ENCODE assay signal across 22 cellular contexts in the genomic region with DNA sequence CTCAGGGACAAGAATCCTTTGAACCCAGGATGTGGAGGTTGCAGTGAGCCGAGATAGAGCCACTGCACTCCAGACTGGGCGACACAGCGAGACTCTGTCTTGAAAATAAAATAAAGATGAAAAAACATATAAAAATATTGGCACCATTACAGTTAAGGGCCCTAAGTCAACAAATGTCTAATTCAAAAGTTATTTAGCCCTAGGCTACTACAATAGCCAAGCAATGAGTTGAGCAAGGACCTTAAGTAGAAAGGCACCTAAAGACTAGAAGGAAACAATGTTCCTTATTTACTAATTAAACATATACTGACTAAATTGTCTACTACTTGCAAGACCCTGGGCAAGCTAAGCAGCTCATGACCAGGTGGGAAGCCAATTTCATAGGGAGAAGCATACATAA. TPM values are rescaled to one million over a fixed set of nuclear protein-coding genes. Genes with fewer than 3 reads are reported as not detected.
A peak's percentile ranks its signal among the peaks of the same experiment; 100 is the strongest.
DNase-seq lines count a peak whose midpoint lies in the region; ATAC-seq and TF ChIP-seq lines count a peak whose summit lies in the region.
"Had no signal": no experiment of that assay in that cellular context is flagged by ENCODE, and none has a peak within 500 bp of the region (broad histone marks: within the 10 kb centered on the region; RNA-seq: fewer than 3 reads in every experiment).

No MANE protein-coding gene starts in this region.

- peak overlapping the region; percentile 46 for H3K27ac Mint-ChIP-seq in T-helper 17 cell
- H3K27ac Mint-ChIP-seq in naive thymus-derived CD4-positive, alpha-beta T cell, result no peak overlapping the region
- H3K27ac Mint-ChIP-seq: activated T-helper 1 cell treated with anti-CD3 and anti-CD28 coated beads, Interleukin-12 subunit alpha, Interleukin-12 subunit beta, Interleukin-2, Interleukin-4 antibody, amounts not matched to agents 30 ng/mL and 10 ng/mL and 1 ng/mL, durations not matched to agents 14 hours and 24 hours and 36 hours; CD14-positive monocyte; T-cell had no signal

- H3K4me1 ChIP-seq in heart left ventricle, result peaks cover 0 to 30% (median 1%) of the 10 kb centered on the region in 12 donors
- H3K4me1 ChIP-seq in foreskin keratinocyte, result peaks cover 7% of the 10 kb centered on the region
- peaks cover 16 to 23% of the 10 kb centered on the region in 2 donors for H3K4me1 ChIP-seq in gastrocnemius medialis
- H3K4me1 ChIP-seq in naive thymus-derived CD4-positive, alpha-beta T cell (ENCODE audit: control insufficient read depth in 2 of 2, insufficient read depth in 2 of 2, low read length in 2 of 2), result peaks cover 3 to 7% of the 10 kb centered on the region in 2 donors

- H3K4me1 Mint-ChIP-seq in T-helper 17 cell, result peaks cover 17% of the 10 kb centered on the region
- H3K4me1 Mint-ChIP-seq in naive thymus-derived CD4-positive, alpha-beta T cell, result peaks cover 13 to 30% (median 22%) of the 10 kb centered on the region in 7 donors

- H3K4me3 ChIP-seq in heart left ventricle (peak overlapping the region in 10 of 12 donors; percentile 67 to 89 (median 76)), gastrocnemius medialis (peak overlapping the region in 3 of 4 donors; percentile 22 to 89 (median 79))
- H3K4me3 ChIP-seq in naive thymus-derived CD4-positive, alpha-beta T cell (ENCODE audit: low read length), result no peak overlapping the region

- H3K27me3 Mint-ChIP-seq in T-helper 17 cell, result peaks cover 34% of the 10 kb centered on the region
- peaks cover 45 to 59% (median 50%) of the 10 kb centered on the region in 5 donors for H3K27me3 Mint-ChIP-seq in naive thymus-derived CD4-positive, alpha-beta T cell

- POLR2A ChIA-PET in naive thymus-derived CD4-positive, alpha-beta T cell (lab: Charles Lee), result no interaction called here

- intact Hi-C loops in heart left ventricle (cut with DNase I) (loop anchor here in 1 of 10 donors (10.0 kb wide), 1 partner anchor 64 kb away; no protein-coding TSS in a partner anchor), left ventricle myocardium superior (cut with micrococcal nuclease) (loop anchor here (10.0 kb wide), 1 partner anchor 84 kb away; no protein-coding TSS in a partner anchor), gastrocnemius medialis (cut with DNase I; ENCODE audit: low total_unique reads) (no loop called here)
- intact Hi-C loops in naive thymus-derived CD4-positive, alpha-beta T cell (cut with micrococcal nuclease), result no loop called here

- in situ Hi-C loops in gastrocnemius medialis (cut with MboI; ENCODE audit: low sequenced_read_pairs in 4 of 4), result no loop called here

- ATAC-seq in heart left ventricle (no peak), left ventricle myocardium superior (no peak), T-helper 17 cell (no peak), foreskin keratinocyte (no peak), gastrocnemius medialis (no peak), GM21786 (IDR thresholded peaks at IDR 0.05; ENCODE audit: unreplicated experiment) (no peak)
- no peak for ATAC-seq in naive thymus-derived CD4-positive, alpha-beta T cell
- ATAC-seq: naive thymus-derived CD8-positive, alpha-beta T cell; stimulated activated naive CD8-positive, alpha-beta T cell treated with anti-CD3 and anti-CD28 coated beads, Interleukin-15, Interleukin-2, amounts not matched to agents 100 U/mL and 50 U/mL, for 24 hours; T-cell had no signal

- no peak for TF ChIP-seq POLR2A in heart left ventricle (IDR thresholded peaks at IDR 0.05)
- no peak for TF ChIP-seq POLR2A in gastrocnemius medialis (IDR thresholded peaks at IDR 0.05)

- no peak for TF ChIP-seq CTCF in heart left ventricle (IDR thresholded peaks at IDR 0.05)
- TF ChIP-seq CTCF in foreskin keratinocyte (conservative IDR thresholded peaks at IDR 0.05), result no peak
- no peak for TF ChIP-seq CTCF in gastrocnemius medialis (IDR thresholded peaks at IDR 0.05 in 4 of 5, conservative IDR thresholded peaks at IDR 0.05 in 1 of 5)

- no peaks in the 10 kb centered on the region for H3K9me3 ChIP-seq in heart left ventricle
- no peaks in the 10 kb centered on the region for H3K9me3 ChIP-seq in T-helper 17 cell (ENCODE audit: control insufficient read depth, low read length, poor library complexity, severe bottlenecking)
- H3K9me3 ChIP-seq in gastrocnemius medialis, result no peaks in the 10 kb centered on the region
- no peaks in the 10 kb centered on the region for H3K9me3 ChIP-seq in naive thymus-derived CD4-positive, alpha-beta T cell (ENCODE audit: control insufficient read depth in 2 of 3, low read length in 3 of 3)

- peaks cover 4% of the 10 kb centered on the region for H3K36me3 Mint-ChIP-seq in T-helper 17 cell (ENCODE audit: low read depth)
- no peaks in the 10 kb centered on the region for H3K36me3 Mint-ChIP-seq in naive thymus-derived CD4-positive, alpha-beta T cell
- H3K36me3 Mint-ChIP-seq: naive thymus-derived CD8-positive, alpha-beta T cell; T-cell had no signal

- no peak overlapping the region for H3K27ac ChIP-seq in heart left ventricle
- H3K27ac ChIP-seq in foreskin keratinocyte, result no peak overlapping the region
- no peak overlapping the region for H3K27ac ChIP-seq in gastrocnemius medialis
- H3K27ac ChIP-seq in naive thymus-derived CD4-positive, alpha-beta T cell (ENCODE audit: low read depth, low read length), result no peak overlapping the region

- peaks cover 0 to 9% (median 0%) of the 10 kb centered on the region in 9 donors for H3K27me3 ChIP-seq in heart left ventricle
- peaks cover 20% of the 10 kb centered on the region for H3K27me3 ChIP-seq in foreskin keratinocyte
- peaks cover 0 to 10% (median 6%) of the 10 kb centered on the region in 3 donors for H3K27me3 ChIP-seq in gastrocnemius medialis
- H3K27me3 ChIP-seq in naive thymus-derived CD4-positive, alpha-beta T cell (ENCODE audit: control insufficient read depth in 2 of 2, insufficient read depth in 2 of 2, low read length in 2 of 2), result peaks cover 4 to 10% of the 10 kb centered on the region in 2 donors

- H3K4me3 Mint-ChIP-seq in T-helper 17 cell, result no peak overlapping the region
- no peak overlapping the region for H3K4me3 Mint-ChIP-seq in naive thymus-derived CD4-positive, alpha-beta T cell
- H3K4me3 Mint-ChIP-seq: activated T-helper 1 cell treated with anti-CD3 and anti-CD28 coated beads, Interleukin-12 subunit alpha, Interleukin-12 subunit beta, Interleukin-2, Interleukin-4 antibody, amounts not matched to agents 30 ng/mL and 10 ng/mL and 1 ng/mL, durations not matched to agents 14 hours and 24 hours and 36 hours; central memory CD8-positive, alpha-beta T cell; naive thymus-derived CD8-positive, alpha-beta T cell; T-cell had no signal

- H3K9me3 Mint-ChIP-seq in naive thymus-derived CD4-positive, alpha-beta T cell, result peaks cover 0 to 3% (median 0%) of the 10 kb centered on the region in 11 donors
- H3K9me3 Mint-ChIP-seq: activated T-helper 1 cell treated with anti-CD3 and anti-CD28 coated beads, Interleukin-12 subunit alpha, Interleukin-12 subunit beta, Interleukin-2, Interleukin-4 antibody, amounts not matched to agents 30 ng/mL and 10 ng/mL and 1 ng/mL, durations not matched to agents 14 hours and 24 hours and 36 hours; central memory CD8-positive, alpha-beta T cell; naive thymus-derived CD8-positive, alpha-beta T cell; T-cell had no signal

- WGBS in heart left ventricle, 4 donors, result 91 to 96% (median 94%) methylated on average over 3 of the region's 3 CpGs

- CTCF ChIA-PET in naive thymus-derived CD4-positive, alpha-beta T cell (lab: Charles Lee), result no interaction called here

- H3K36me3 ChIP-seq in heart left ventricle, result no peaks in the 10 kb centered on the region
- no peaks in the 10 kb centered on the region for H3K36me3 ChIP-seq in gastrocnemius medialis
- H3K36me3 ChIP-seq in naive thymus-derived CD4-positive, alpha-beta T cell (ENCODE audit: control insufficient read depth in 2 of 3, insufficient read depth in 3 of 3, low read length in 3 of 3), result peaks cover 0 to 5% (median 0%) of the 10 kb centered on the region in 3 experiments

- DNase-seq in heart left ventricle (no peak), left ventricle myocardium superior (no peak), T-helper 17 cell (no peak), foreskin keratinocyte (peak; percentile 17 to 56), gastrocnemius medialis (no peak), hypothalamus (lab: John Stamatoyannopoulos, UW) (no peak)
- no peak for DNase-seq in naive thymus-derived CD4-positive, alpha-beta T cell
- DNase-seq: activated CD8-positive, alpha-beta memory T cell treated with anti-CD3 and anti-CD28 coated beads for 24 hours; DMS 273 treated with DMSO at 0.1 percent for 48 hours; effector memory CD4-positive, alpha-beta T cell; naive thymus-derived CD8-positive, alpha-beta T cell; NCI-H1417; NCI-H2171 treated with DMSO at 0.1 percent for 48 hours; stimulated activated naive CD8-positive, alpha-beta T cell treated with anti-CD3 and anti-CD28 coated beads, Interleukin-15, Interleukin-2, amounts not matched to agents 100 U/mL and 50 U/mL, for 24 hours; T-cell had no signal

RNA-seq across cellular contexts. Expression of gene PIK3R3, which starts 4.1 kb away (rescaled TPM):
- 10 to 100 TPM; 24.6 to 54.1 (median 41.9) TPM for total RNA-seq in heart left ventricle
- polyA plus RNA-seq in heart left ventricle, result 10 to 100 TPM; 11.8 to 49.0 TPM
- 26.2 TPM for total RNA-seq in left ventricle myocardium superior
- total RNA-seq in T-helper 17 cell, result under 1 TPM; 0.32 to 0.47 TPM
- 4.9 TPM in 2 replicates for total RNA-seq in foreskin keratinocyte
- polyA plus RNA-seq in foreskin keratinocyte, result 1.9 and 2.3 TPM in 2 replicates
- 10 to 100 TPM; 12.1 to 23.8 (median 15.9) TPM for total RNA-seq in gastrocnemius medialis
- total RNA-seq in naive thymus-derived CD4-positive, alpha-beta T cell, result 1 to 10 TPM in 1 of 5 experiments, under 1 TPM in 4; 0.16 to 3.0 (median 0.56) TPM
- under 1 TPM in 1 of 2 donors, not detected in 1; 0.03 TPM for polyA plus RNA-seq in naive thymus-derived CD4-positive, alpha-beta T cell

RNA-seq across cellular contexts. Expression of gene TSPAN1, which starts 46.6 kb away (rescaled TPM):
- total RNA-seq in heart left ventricle, result 1 to 10 TPM in 5 of 9 donors, under 1 TPM in 4; 0.63 to 3.5 (median 1.1) TPM
- 1 to 10 TPM in 1 of 2 donors, under 1 TPM in 1; 0.65 to 5.5 TPM for polyA plus RNA-seq in heart left ventricle
- total RNA-seq in left ventricle myocardium superior, result 0.72 TPM
- total RNA-seq in T-helper 17 cell, result not detected
- 80.3 and 93.6 TPM in 2 replicates for total RNA-seq in foreskin keratinocyte
- polyA plus RNA-seq in foreskin keratinocyte, result 118 and 144 TPM in 2 replicates
- total RNA-seq in gastrocnemius medialis, result 10 to 100 TPM in 1 of 4 donors, 1 to 10 TPM in 2, under 1 TPM in 1; 0.88 to 10.7 (median 6.0) TPM
- not detected for total RNA-seq in naive thymus-derived CD4-positive, alpha-beta T cell
- polyA plus RNA-seq in naive thymus-derived CD4-positive, alpha-beta T cell, result not detected
- total RNA-seq: activated T-helper 1 cell treated with anti-CD3 and anti-CD28 coated beads, Interleukin-12 subunit alpha, Interleukin-12 subunit beta, Interleukin-2, Interleukin-4 antibody, amounts not matched to agents 30 ng/mL and 10 ng/mL and 1 ng/mL, durations not matched to agents 14 hours and 24 hours and 36 hours; H1; lung microvascular endothelial cell; naive thymus-derived CD8-positive, alpha-beta T cell had no signal
- polyA plus RNA-seq: CD14-positive monocyte; naive thymus-derived CD8-positive, alpha-beta T cell had no signal

RNA-seq across cellular contexts. Expression of gene P3R3URF, which starts 48.0 kb away (rescaled TPM):
- total RNA-seq in heart left ventricle (not detected), left ventricle myocardium superior (not detected), T-helper 17 cell (not detected), foreskin keratinocyte (not detected in 2 replicates), gastrocnemius medialis (not detected)
- polyA plus RNA-seq in heart left ventricle (not detected), foreskin keratinocyte (not detected in 2 replicates)
- not detected for total RNA-seq in naive thymus-derived CD4-positive, alpha-beta T cell
- polyA plus RNA-seq in naive thymus-derived CD4-positive, alpha-beta T cell, result not detected
- total RNA-seq: activated T-helper 1 cell treated with anti-CD3 and anti-CD28 coated beads, Interleukin-12 subunit alpha, Interleukin-12 subunit beta, Interleukin-2, Interleukin-4 antibody, amounts not matched to agents 30 ng/mL and 10 ng/mL and 1 ng/mL, durations not matched to agents 14 hours and 24 hours and 36 hours; H1; lung microvascular endothelial cell; naive thymus-derived CD8-positive, alpha-beta T cell; T-cell; urinary bladder had no signal
- polyA plus RNA-seq: CD14-positive monocyte; H1; naive thymus-derived CD8-positive, alpha-beta T cell; urinary bladder had no signal

Comparison
In these comparisons a context has a peak if more than half of its experiments do, and no peak if none do; other contexts are left out.
1. DNase-seq: peak in foreskin keratinocyte (2 of 2); none in heart left ventricle (0 of 5), left ventricle myocardium superior (single experiment), T-helper 17 cell (0 of 3), gastrocnemius medialis (0 of 2), hypothalamus (0 of 51) and naive thymus-derived CD4-positive, alpha-beta T cell (0 of 9).